In the genomic region with DNA sequence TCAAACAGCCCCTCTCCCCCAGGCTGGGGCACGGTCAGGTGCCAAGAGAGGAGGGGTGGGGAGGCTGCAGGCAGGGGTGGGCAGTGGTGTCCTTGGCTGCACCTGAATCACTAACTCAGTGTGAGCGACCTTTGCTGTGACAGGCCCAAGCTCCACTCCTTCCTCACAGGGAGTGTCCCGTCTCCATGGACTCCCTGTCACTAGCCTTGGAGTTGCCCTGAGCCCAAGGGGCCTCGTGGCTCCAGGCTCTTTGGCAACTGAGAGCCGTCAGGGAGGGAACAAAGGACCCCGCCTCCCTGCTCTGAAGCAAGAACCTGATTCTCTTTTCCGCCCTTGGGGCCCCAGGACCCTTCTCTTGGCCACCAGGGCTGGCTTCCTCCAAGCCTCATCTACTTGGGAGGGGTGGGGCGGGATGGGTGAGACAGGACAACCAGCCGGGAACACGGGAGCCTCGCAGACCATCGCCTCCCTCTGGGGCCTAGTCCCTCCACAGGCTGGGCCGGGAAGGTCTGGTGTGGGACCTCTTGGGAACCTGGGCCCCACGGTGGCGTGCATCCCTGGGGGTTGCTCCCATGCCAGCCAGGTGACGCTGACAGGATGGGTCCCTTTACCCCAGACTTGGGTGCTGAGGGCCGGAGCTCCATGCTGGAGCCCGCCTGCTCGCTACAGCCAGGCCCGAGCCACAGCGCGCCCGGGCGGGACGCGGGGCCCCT, we compare ENCODE assay signal across 9 cellular contexts. TPM values are rescaled to one million over a fixed set of nuclear protein-coding genes. Genes with fewer than 3 reads are reported as not detected.
DNase-seq lines count a peak whose midpoint lies in the region; ATAC-seq, FAIRE-seq and TF ChIP-seq lines count a peak whose summit lies in the region.
"Had no signal": no experiment of that assay in that cellular context is flagged by ENCODE, and none has a peak within 500 bp of the region (broad histone marks: within the 10 kb centered on the region; RNA-seq: fewer than 3 reads in every experiment).

No MANE protein-coding gene starts in this region.

- WGBS in heart right ventricle, 2 donors = 57% methylated on average over 26 of the region's 26 CpGs
- WGBS in K562 (ENCODE audit: insufficient coverage, low coverage, missing lambda C conversion rate) = 14% methylated on average over 13 of the region's 26 CpGs

- TF ChIP-seq CTCF in heart right ventricle (IDR thresholded peaks at IDR 0.05) (no peak), K562 (IDR thresholded peaks at IDR 0.05 in 2 of 3, conservative IDR thresholded peaks at IDR 0.05 in 1 of 3; ENCODE audit: insufficient read depth in 2 of 3, low read depth in 1 of 3, low read length in 3 of 3) (no peak), uterus (IDR thresholded peaks at IDR 0.05) (no peak), kidney (IDR thresholded peaks at IDR 0.05; ENCODE audit: borderline replicate concordance, extremely low read depth, insufficient read depth) (no peak), OCI-LY7 (conservative IDR thresholded peaks at IDR 0.05; ENCODE audit: low read length) (no peak)

- intact Hi-C loops in heart right ventricle (cut with DNase I) (loop anchor here in 3 of 10 donors (10.0 kb wide), 1 partner anchor 138 kb away; no protein-coding TSS in a partner anchor), Right ventricle myocardium inferior (cut with DNase I) (loop anchor here (10.0 kb wide), 1 partner anchor 752 kb away; the partner anchor contains the start of gene CRIP2), K562 (cut with micrococcal nuclease) (no loop called here), uterus (cut with DNase I; ENCODE audit: low total_unique reads) (no loop called here), kidney (cut with DNase I) (no loop called here), OCI-LY7 (cut with micrococcal nuclease; ENCODE audit: unreplicated experiment) (no loop called here)

- peak overlapping the region in 8 of 10 donors; percentile 70 to 84 (median 76) for H3K4me3 ChIP-seq in heart right ventricle
- H3K4me3 ChIP-seq in K562 = peak overlapping the region; percentile 66
- H3K4me3 ChIP-seq in uterus = peak overlapping the region; percentile 33 to 50
- no peak overlapping the region for H3K4me3 ChIP-seq in kidney (ENCODE audit: low read length in 2 of 2)
- no peak overlapping the region for H3K4me3 ChIP-seq in OCI-LY7 (ENCODE audit: low read depth, low read length, poor library complexity, severe bottlenecking)

- DNase-seq in heart right ventricle (no peak), Right ventricle myocardium inferior (ENCODE audit: missing footprints) (no peak), K562 (ENCODE audit: extremely low read depth in 1 of 4, low spot score in 3 of 4) (peak in 1 of 4 experiments; percentile 11), mucosa of gallbladder (ENCODE audit: low spot score) (peak; percentile 45), uterus (no peak), kidney (no peak), cerebellar cortex (ENCODE audit: low spot score) (no peak), OCI-LY7 (ENCODE audit: low spot score) (no peak)
- DNase-seq: NK-92 treated with Interleukin-12 subunit alpha and Interleukin-12 subunit beta, amount 100 ng/mL, for 24 hours had no signal

- TF ChIP-seq RAD21 in K562 (CRISPR knock-in tag; conservative IDR thresholded peaks at IDR 0.05 in 1 of 2, IDR thresholded peaks at IDR 0.05 in 1 of 2) = no peak

- ATAC-seq in heart right ventricle = no peak
- ATAC-seq in Right ventricle myocardium inferior = no peak
- no peak for ATAC-seq in K562

- H4K20me1 ChIP-seq in K562 (replicated peaks; ENCODE audit: control insufficient read depth, insufficient read depth, low read length) = no peaks in the 10 kb centered on the region
- no peaks in the 10 kb centered on the region for H4K20me1 ChIP-seq in OCI-LY7 (ENCODE audit: insufficient read depth, low read length)

- TF ChIP-seq POLR2A in K562 (conservative IDR thresholded peaks at IDR 0.05) = no peak
- no peak for TF ChIP-seq POLR2A in uterus (IDR thresholded peaks at IDR 0.05)

- no peaks in the 10 kb centered on the region for H3K9me1 ChIP-seq in K562 (ENCODE audit: control insufficient read depth, insufficient read depth, low read length)

- in situ Hi-C loops in K562 (cut with MboI) = no loop called here

- 0 out of 2 replicates have a peak overlapping the region, but pooled peaks have one; percentile 89 for H3K4me2 ChIP-seq in K562 (ENCODE audit: insufficient read depth, low read length)
- no peak overlapping the region for H3K4me2 ChIP-seq in OCI-LY7 (ENCODE audit: low read length)

- H3K9me2 ChIP-seq in OCI-LY7 (ENCODE audit: insufficient read depth, low read length) = no peaks in the 10 kb centered on the region

- CTCF ChIA-PET in K562 (lab: Yijun Ruan, JAX; ENCODE audit: low intra/inter-chr PET ratio) = no interaction called here
- CTCF ChIA-PET in OCI-LY7 (lab: Charles Lee; ENCODE audit: unreplicated experiment) = no interaction called here

- H2AFZ ChIP-seq in K562 (ENCODE audit: low read depth, low read length) = 0 out of 2 replicates have a peak overlapping the region, but pooled peaks have one; percentile 40
- H2AFZ ChIP-seq in OCI-LY7 (ENCODE audit: low read length) = no peak overlapping the region

- no peaks in the 10 kb centered on the region for H3K27me3 ChIP-seq in heart right ventricle
- no peaks in the 10 kb centered on the region for H3K27me3 ChIP-seq in K562 (ENCODE audit: control insufficient read depth in 2 of 2, insufficient read depth in 2 of 2, low read length in 2 of 2)
- no peaks in the 10 kb centered on the region for H3K27me3 ChIP-seq in uterus

- BruUV-seq in K562 (replicated peaks; lab: Mats Ljungman, UMichigan) (no TSS peak), OCI-LY7 (replicated peaks; lab: Mats Ljungman, UMichigan) (no TSS peak)

- FAIRE-seq in K562 (lab: Jason Lieb, UNC) = no peak
- no peak for FAIRE-seq in kidney (lab: Jason Lieb, UNC)

- TF ChIP-seq EP300 in K562 (IDR thresholded peaks at IDR 0.05; ENCODE audit: low read length) = no peak

- POLR2A ChIA-PET in K562 (lab: Yijun Ruan, JAX) = no interaction called here
- POLR2A ChIA-PET in OCI-LY7 (lab: Charles Lee) = no interaction called here

- H3K9ac ChIP-seq in K562 (ENCODE audit: insufficient read depth in 1 of 2, low read depth in 2 of 2, low read length in 2 of 2) (peak overlapping the region in 1 of 2 experiments; percentile 89; a peak in 2 of 4 replicates), kidney (ENCODE audit: low read length in 2 of 2) (no peak overlapping the region)

- H3K9me3 ChIP-seq in heart right ventricle = no peaks in the 10 kb centered on the region
- no peaks in the 10 kb centered on the region for H3K9me3 ChIP-seq in K562 (replicated peaks; ENCODE audit: control insufficient read depth, insufficient read depth, low read depth, low read length)
- H3K9me3 ChIP-seq in uterus = no peaks in the 10 kb centered on the region
- no peaks in the 10 kb centered on the region for H3K9me3 ChIP-seq in kidney (ENCODE audit: control insufficient read depth in 1 of 2, low read length in 2 of 2)
- H3K9me3 ChIP-seq in OCI-LY7 (ENCODE audit: low read length) = no peaks in the 10 kb centered on the region

- H3K27ac ChIP-seq in heart right ventricle (peak overlapping the region; percentile 85 to 98 (median 90)), K562 (ENCODE audit: extremely low read depth, low read depth, low read length) (no peak overlapping the region), uterus (no peak overlapping the region), kidney (ENCODE audit: low read depth in 2 of 2, low read length in 2 of 2) (no peak overlapping the region), OCI-LY7 (ENCODE audit: low read depth, low read length, poor library complexity, severe bottlenecking) (no peak overlapping the region)

- H3K79me2 ChIP-seq in K562 (ENCODE audit: control insufficient read depth, insufficient read depth, low read length) (peaks cover 13% of the 10 kb centered on the region), OCI-LY7 (ENCODE audit: insufficient read depth, low read depth, low read length) (no peaks in the 10 kb centered on the region)

- H3K36me3 ChIP-seq in heart right ventricle (peaks cover 0 to 21% (median 2%) of the 10 kb centered on the region in 9 donors), K562 (ENCODE audit: control insufficient read depth, insufficient read depth, low read length) (no peaks in the 10 kb centered on the region), uterus (no peaks in the 10 kb centered on the region), kidney (ENCODE audit: control insufficient read depth in 1 of 2, insufficient read depth in 2 of 2, low read length in 2 of 2) (peaks cover 2 to 3% of the 10 kb centered on the region in 2 donors), OCI-LY7 (ENCODE audit: insufficient read depth, low read length) (no peaks in the 10 kb centered on the region)

- H3K4me1 ChIP-seq in heart right ventricle = peaks cover 27 to 80% (median 51%) of the 10 kb centered on the region in 9 donors
- peaks cover 7 to 66% of the 10 kb centered on the region in 2 experiments; a peak in 3 of 5 replicates for H3K4me1 ChIP-seq in K562 (replicated peaks in 1 of 2; ENCODE audit: control insufficient read depth in 2 of 2, insufficient read depth in 2 of 2, low read length in 2 of 2)
- H3K4me1 ChIP-seq in uterus = peaks cover 0 to 23% of the 10 kb centered on the region in 2 donors
- H3K4me1 ChIP-seq in kidney (ENCODE audit: control insufficient read depth in 1 of 2, insufficient read depth in 1 of 2, low read depth in 1 of 2, low read length in 2 of 2) = peaks cover 5 to 25% of the 10 kb centered on the region in 2 donors
- H3K4me1 ChIP-seq in OCI-LY7 (ENCODE audit: insufficient read depth, low read length, poor library complexity, severe bottlenecking) = no peaks in the 10 kb centered on the region

RNA-seq across cellular contexts. Expression of gene ADSS1, which starts 0.9 kb away (rescaled TPM):
- total RNA-seq in heart right ventricle = 100 to 1,000 TPM; 159 to 295 (median 195) TPM
- 100 to 1,000 TPM in 1 of 2 donors, 10 to 100 TPM in 1; 74.6 to 220 TPM for polyA plus RNA-seq in heart right ventricle
- 191 TPM for total RNA-seq in Right ventricle myocardium inferior
- total RNA-seq in K562 (2011; cell fraction: chromatin; rRNA removed; ENCODE audit: low replicate concordance) = 17.1 and 35.0 TPM in 2 replicates
- 12.5 and 17.5 TPM in 2 replicates for total RNA-seq in K562 (2011; cell fraction: nucleolus; rRNA removed)
- 16.8 and 20.0 TPM in 2 replicates for total RNA-seq in K562 (2011; cell fraction: nucleoplasm; rRNA removed)
- total RNA-seq in K562 (2014; rRNA removed) = 4.4 and 5.9 TPM in 2 replicates
- 2.0 and 2.2 TPM in 2 replicates for total RNA-seq in K562 (2014; rRNA removed; fragmentation: Illumina TruSeq; extraction: Trizol)
- 3.5 and 3.6 TPM in 2 replicates for total RNA-seq in K562 (2015; rRNA removed; fragmentation: Illumina TruSeq; extraction: Trizol)
- total RNA-seq in K562 (2021) = 4.2 and 4.9 TPM in 2 replicates
- polyA plus RNA-seq in K562 (2011; rRNA removed) = 4.2 and 5.2 TPM in 2 replicates
- polyA plus RNA-seq in K562 (2011; cell fraction: cytosol; rRNA removed) = 2.7 and 4.0 TPM in 2 replicates
- polyA plus RNA-seq in K562 (2011; cell fraction: nucleus; rRNA removed) = 39.1 and 54.9 TPM in 2 replicates
- polyA plus RNA-seq in K562 (2012) = 6.0 and 16.4 TPM in 2 replicates
- 3.9 and 4.3 TPM in 2 replicates for polyA plus RNA-seq in K562 (2014; fragmentation: Illumina TruSeq; extraction: Trizol)
- under 1 TPM; 0.53 to 0.74 TPM for polyA plus RNA-seq in K562 (2014; fragmentation: Nextera tagmentation; extraction: Ambion mirVana)
- polyA plus RNA-seq in K562 (2014; rRNA removed) = 3.6 and 5.3 TPM in 2 replicates
- 2.6 and 2.7 TPM in 2 replicates for polyA minus RNA-seq in K562 (2011; rRNA and poly(A)+ RNA removed)
- polyA minus RNA-seq in K562 (2011; cell fraction: cytosol; rRNA and poly(A)+ RNA removed) = 1.3 and 1.6 TPM in 2 replicates
- polyA minus RNA-seq in K562 (2011; cell fraction: nucleus; rRNA and poly(A)+ RNA removed) = 6.4 and 9.8 TPM in 2 replicates
- total RNA-seq in mucosa of gallbladder = 49.3 TPM
- 10 to 100 TPM in 1 of 4 donors, 1 to 10 TPM in 1, not detected in 2; 7.0 to 11.7 TPM for total RNA-seq in uterus
- 7.5 TPM for total RNA-seq in kidney
- polyA plus RNA-seq in kidney (ENCODE audit: insufficient read depth, low read depth, low replicate concordance) = 16.5 TPM
- not detected in 2 replicates for total RNA-seq in OCI-LY7 (2014; rRNA removed; shearing (Covaris generic))
- 2.1 and 2.8 TPM in 2 replicates for total RNA-seq in OCI-LY7 (2022)

RNA-seq across cellular contexts. Expression of gene SIVA1, which starts 29.9 kb away (rescaled TPM):
- total RNA-seq in heart right ventricle = 10 to 100 TPM; 43.3 to 69.6 (median 50.8) TPM
- polyA plus RNA-seq in heart right ventricle = 100 to 1,000 TPM in 1 of 2 donors, 10 to 100 TPM in 1; 78.6 to 203 TPM
- 54.4 TPM for total RNA-seq in Right ventricle myocardium inferior
- 12.2 and 40.0 TPM in 2 replicates for total RNA-seq in K562 (2011; cell fraction: chromatin; rRNA removed; ENCODE audit: low replicate concordance)
- total RNA-seq in K562 (2011; cell fraction: nucleolus; rRNA removed) = 43.4 and 62.2 TPM in 2 replicates
- 31.2 and 34.7 TPM in 2 replicates for total RNA-seq in K562 (2011; cell fraction: nucleoplasm; rRNA removed)
- total RNA-seq in K562 (2014; rRNA removed) = 186 and 216 TPM in 2 replicates
- total RNA-seq in K562 (2014; rRNA removed; fragmentation: Illumina TruSeq; extraction: Trizol) = 4.8 and 6.1 TPM in 2 replicates
- 55.9 and 57.8 TPM in 2 replicates for total RNA-seq in K562 (2015; rRNA removed; fragmentation: Illumina TruSeq; extraction: Trizol)
- total RNA-seq in K562 (2021) = 111 and 113 TPM in 2 replicates
- 54.2 and 66.2 TPM in 2 replicates for polyA plus RNA-seq in K562 (2011; rRNA removed)
- 115 and 354 TPM in 2 replicates for polyA plus RNA-seq in K562 (2011; cell fraction: cytosol; rRNA removed)
- polyA plus RNA-seq in K562 (2011; cell fraction: nucleus; rRNA removed) = 75.6 and 121 TPM in 2 replicates
- polyA plus RNA-seq in K562 (2012) = 69.5 and 80.9 TPM in 2 replicates
- polyA plus RNA-seq in K562 (2014; fragmentation: Illumina TruSeq; extraction: Trizol) = 7.8 and 43.9 TPM in 2 replicates
- 10 to 100 TPM in 1 of 2 experiments, 1 to 10 TPM in 1; 4.2 to 20.6 TPM for polyA plus RNA-seq in K562 (2014; fragmentation: Nextera tagmentation; extraction: Ambion mirVana)
- polyA plus RNA-seq in K562 (2014; rRNA removed) = 138 and 148 TPM in 2 replicates
- polyA minus RNA-seq in K562 (2011; rRNA and poly(A)+ RNA removed) = 6.6 and 10.6 TPM in 2 replicates
- 31.0 and 34.2 TPM in 2 replicates for polyA minus RNA-seq in K562 (2011; cell fraction: cytosol; rRNA and poly(A)+ RNA removed)
- polyA minus RNA-seq in K562 (2011; cell fraction: nucleus; rRNA and poly(A)+ RNA removed) = 16.2 and 20.1 TPM in 2 replicates
- 80.6 TPM for total RNA-seq in mucosa of gallbladder
- total RNA-seq in uterus = 100 to 1,000 TPM in 3 of 4 donors, 10 to 100 TPM in 1; 79.4 to 366 (median 239) TPM
- 65.7 TPM for total RNA-seq in kidney
- polyA plus RNA-seq in kidney (ENCODE audit: insufficient read depth, low read depth, low replicate concordance) = 124 TPM
- 215 and 244 TPM in 2 replicates for total RNA-seq in OCI-LY7 (2014; rRNA removed; shearing (Covaris generic))
- total RNA-seq in OCI-LY7 (2022) = 88.3 and 111 TPM in 2 replicates

RNA-seq across cellular contexts. Expression of gene INF2, which starts 33.7 kb away (rescaled TPM):
- total RNA-seq in heart right ventricle (10 to 100 TPM; 22.5 to 40.1 (median 27.7) TPM), Right ventricle myocardium inferior (31.1 TPM), K562 (2014; rRNA removed) (24.9 and 28.8 TPM in 2 replicates), K562 (2014; rRNA removed; fragmentation: Illumina TruSeq; extraction: Trizol) (2.8 and 4.4 TPM in 2 replicates), K562 (2015; rRNA removed; fragmentation: Illumina TruSeq; extraction: Trizol) (7.8 and 8.7 TPM in 2 replicates), K562 (2021) (30.7 and 31.3 TPM in 2 replicates), mucosa of gallbladder (306 TPM), uterus (10 to 100 TPM; 13.5 to 79.4 (median 44.6) TPM), kidney (82.7 TPM), OCI-LY7 (2022) (43.4 and 51.6 TPM in 2 replicates)
- polyA plus RNA-seq in heart right ventricle (10 to 100 TPM; 27.0 to 73.8 TPM), K562 (2011; rRNA removed) (8.3 and 13.8 TPM in 2 replicates), K562 (2014; fragmentation: Illumina TruSeq; extraction: Trizol) (7.2 and 12.4 TPM in 2 replicates), K562 (2014; fragmentation: Nextera tagmentation; extraction: Ambion mirVana) (1 to 10 TPM in 1 of 2 experiments, under 1 TPM in 1; 0.56 to 1.4 TPM), K562 (2014; rRNA removed) (26.2 and 28.2 TPM in 2 replicates), kidney (ENCODE audit: insufficient read depth, low read depth, low replicate concordance) (58.5 TPM)
- total RNA-seq in K562 (2011; cell fraction: chromatin; rRNA removed; ENCODE audit: low replicate concordance) = 30.6 and 91.0 TPM in 2 replicates
- total RNA-seq in K562 (2011; cell fraction: nucleolus; rRNA removed) = 44.5 and 47.5 TPM in 2 replicates
- total RNA-seq in K562 (2011; cell fraction: nucleoplasm; rRNA removed) = 33.6 and 37.9 TPM in 2 replicates
- 13.6 and 29.1 TPM in 2 replicates for polyA plus RNA-seq in K562 (2011; cell fraction: cytosol; rRNA removed)
- 35.1 and 63.6 TPM in 2 replicates for polyA plus RNA-seq in K562 (2011; cell fraction: nucleus; rRNA removed)
- 15.0 and 19.9 TPM in 2 replicates for polyA plus RNA-seq in K562 (2012)
- 3.5 and 6.1 TPM in 2 replicates for polyA minus RNA-seq in K562 (2011; rRNA and poly(A)+ RNA removed)
- 8.0 and 13.7 TPM in 2 replicates for polyA minus RNA-seq in K562 (2011; cell fraction: cytosol; rRNA and poly(A)+ RNA removed)
- 9.4 and 12.0 TPM in 2 replicates for polyA minus RNA-seq in K562 (2011; cell fraction: nucleus; rRNA and poly(A)+ RNA removed)
- total RNA-seq in OCI-LY7 (2014; rRNA removed; shearing (Covaris generic)) = 32.7 and 39.4 TPM in 2 replicates

Comparison
In these comparisons a context has a peak if more than half of its experiments do, and no peak if none do; other contexts are left out.
1. H3K27ac ChIP-seq: peak in heart right ventricle (10 of 10); none in K562 (single experiment), uterus (0 of 2), kidney (0 of 2) and OCI-LY7 (single experiment).
2. H3K4me3 ChIP-seq: peak in heart right ventricle (8 of 10), K562 (single experiment) and uterus (2 of 2); none in kidney (0 of 2) and OCI-LY7 (single experiment).